In the genomic region with DNA sequence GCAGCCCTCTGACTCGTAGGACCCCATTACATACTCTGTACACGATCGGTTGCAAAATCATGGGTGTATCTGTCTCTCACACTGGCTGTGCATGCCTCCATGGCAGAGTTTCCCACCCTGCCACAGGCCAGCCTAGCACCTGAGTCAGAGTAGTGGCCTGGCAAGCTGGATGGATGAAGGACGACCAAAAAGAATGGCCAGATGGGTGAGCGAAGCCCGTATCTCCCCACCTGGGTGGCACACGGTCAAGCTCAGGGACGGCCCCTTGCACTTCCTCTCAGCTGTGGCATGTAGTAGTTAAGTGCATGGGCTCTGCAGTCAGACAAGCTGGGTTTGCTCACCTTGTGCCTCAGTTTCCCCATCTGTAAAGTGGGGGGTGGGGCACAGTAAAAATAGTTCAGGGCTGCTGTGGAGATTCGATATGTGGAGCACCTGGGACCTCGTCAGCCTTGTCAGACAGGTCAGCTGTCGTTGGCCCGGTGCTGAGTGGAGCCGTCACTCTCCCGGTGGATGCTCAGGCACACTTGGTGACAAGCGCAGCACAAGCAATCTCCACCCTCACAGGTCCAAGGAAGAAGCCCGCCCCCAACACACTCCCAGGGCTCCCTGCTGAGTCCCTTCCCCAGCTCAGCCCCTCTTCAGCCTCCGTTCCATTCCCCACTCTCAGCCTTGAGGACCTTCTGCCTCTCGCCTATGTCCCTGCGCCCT, we compare ENCODE assay signal across 13 cellular contexts. TPM values are rescaled to one million over a fixed set of nuclear protein-coding genes. Genes with fewer than 3 reads are reported as not detected.
DNase-seq lines count a peak whose midpoint lies in the region; ATAC-seq and TF ChIP-seq lines count a peak whose summit lies in the region.
"Had no signal": no experiment of that assay in that cellular context is flagged by ENCODE, and none has a peak within 500 bp of the region (broad histone marks: within the 10 kb centered on the region; RNA-seq: fewer than 3 reads in every experiment).

No MANE protein-coding gene starts in this region.

- H3K9me3 ChIP-seq in right atrium auricular region, result no peaks in the 10 kb centered on the region
- no peaks in the 10 kb centered on the region for H3K9me3 ChIP-seq in neural progenitor cell (ENCODE audit: low read depth)
- H3K9me3 ChIP-seq: upper lobe of right lung had no signal

- no peaks in the 10 kb centered on the region for H3K9me3 Mint-ChIP-seq in dendritic cell treated with granulocyte-macrophage colony-stimulating factor and Interleukin-4, amounts not matched to agents 40 ng/mL and 50 ng/mL, for 4 days
- no peaks in the 10 kb centered on the region for H3K9me3 Mint-ChIP-seq in neural progenitor cell
- H3K9me3 Mint-ChIP-seq: T-helper 2 cell treated with Interferon-gamma antibody and Interleukin-4, amounts not matched to agents 5 μg/mL and 100 μg/mL, for 36 hours had no signal

- no peaks in the 10 kb centered on the region for H3K79me2 ChIP-seq in neural progenitor cell (ENCODE audit: low read depth)

- H4K20me1 ChIP-seq in neural progenitor cell (ENCODE audit: low read depth), result no peaks in the 10 kb centered on the region

- no peak overlapping the region for H3K4me3 ChIP-seq in right atrium auricular region
- H3K4me3 ChIP-seq in neural progenitor cell, result no peak overlapping the region
- H3K4me3 ChIP-seq: upper lobe of right lung had no signal

- H3K36me3 Mint-ChIP-seq in dendritic cell treated with granulocyte-macrophage colony-stimulating factor and Interleukin-4, amounts not matched to agents 40 ng/mL and 50 ng/mL, for 4 days (ENCODE audit: low read depth), result no peaks in the 10 kb centered on the region
- H3K36me3 Mint-ChIP-seq in neural progenitor cell, result no peaks in the 10 kb centered on the region

- peak overlapping the region; percentile 75 for H3K27ac Mint-ChIP-seq in dendritic cell treated with granulocyte-macrophage colony-stimulating factor and Interleukin-4, amounts not matched to agents 40 ng/mL and 50 ng/mL, for 4 days
- H3K27ac Mint-ChIP-seq in neural progenitor cell, result peak overlapping the region; percentile 90
- H3K27ac Mint-ChIP-seq: T-helper 2 cell treated with Interferon-gamma antibody and Interleukin-4, amounts not matched to agents 5 μg/mL and 100 μg/mL, for 36 hours had no signal

- intact Hi-C loops in Right ventricle myocardium inferior (cut with DNase I), result loop anchor here (5.0 kb wide), 1 partner anchor 39 kb away; no protein-coding TSS in a partner anchor
- intact Hi-C loops in dendritic cell treated with granulocyte-macrophage colony-stimulating factor and Interleukin-4, amounts not matched to agents 40 ng/mL and 50 ng/mL, for 4 days (cut with micrococcal nuclease), result no loop called here

- DNase-seq in right atrium auricular region (ENCODE audit: low spot score) (no peak), Right ventricle myocardium inferior (ENCODE audit: missing footprints) (no peak), neural progenitor cell (ENCODE audit: low spot score) (no peak), NCI-H345 (lab: John Stamatoyannopoulos, UW) (no peak), C1 segment of cervical spinal cord (lab: John Stamatoyannopoulos, UW) (no peak), middle frontal gyrus (ENCODE audit: extremely low spot score, low spot score) (no peak)
- DNase-seq: activated naive CD4-positive, alpha-beta T cell treated with anti-CD3 and anti-CD28 coated beads, Interleukin-2, amount 50 U/mL, for 16 hours; effector CD4-positive, alpha-beta T cell; SHP77 treated with DMSO at 0.1 percent for 48 hours; upper lobe of right lung had no signal

- peak overlapping the region; percentile 52 to 71 for H3K27ac ChIP-seq in right atrium auricular region
- no peak overlapping the region for H3K27ac ChIP-seq in neural progenitor cell

- H3K4me2 ChIP-seq in neural progenitor cell, result no peak overlapping the region

- no peak overlapping the region for H3K9ac ChIP-seq in neural progenitor cell

- TF ChIP-seq CTCF in right atrium auricular region (IDR thresholded peaks at IDR 0.05), result no peak
- TF ChIP-seq CTCF in neural progenitor cell (IDR thresholded peaks at IDR 0.05), result no peak

- H2AFZ ChIP-seq in neural progenitor cell (replicated peaks), result no peak overlapping the region

- no peaks in the 10 kb centered on the region for H3K36me3 ChIP-seq in right atrium auricular region
- no peaks in the 10 kb centered on the region for H3K36me3 ChIP-seq in neural progenitor cell
- H3K36me3 ChIP-seq: upper lobe of right lung had no signal

- H3K27me3 Mint-ChIP-seq in dendritic cell treated with granulocyte-macrophage colony-stimulating factor and Interleukin-4, amounts not matched to agents 40 ng/mL and 50 ng/mL, for 4 days, result peaks cover 24% of the 10 kb centered on the region
- H3K27me3 Mint-ChIP-seq in neural progenitor cell (ENCODE audit: insufficient read depth, low read depth), result peaks cover 19% of the 10 kb centered on the region

- H3F3A ChIP-seq in neural progenitor cell (ENCODE audit: low read depth), result peaks cover 2% of the 10 kb centered on the region

- no peak for ATAC-seq in Right ventricle myocardium inferior
- no peak for ATAC-seq in GM21381 (IDR thresholded peaks at IDR 0.05; ENCODE audit: unreplicated experiment)

- no peaks in the 10 kb centered on the region for H3K27me3 ChIP-seq in right atrium auricular region
- no peaks in the 10 kb centered on the region for H3K27me3 ChIP-seq in neural progenitor cell
- H3K27me3 ChIP-seq: upper lobe of right lung had no signal

- H3K4me1 Mint-ChIP-seq in dendritic cell treated with granulocyte-macrophage colony-stimulating factor and Interleukin-4, amounts not matched to agents 40 ng/mL and 50 ng/mL, for 4 days (ENCODE audit: low read depth), result peaks cover 31% of the 10 kb centered on the region
- H3K4me1 Mint-ChIP-seq in neural progenitor cell, result peaks cover 58% of the 10 kb centered on the region

- no peak overlapping the region for H3K4me3 Mint-ChIP-seq in dendritic cell treated with granulocyte-macrophage colony-stimulating factor and Interleukin-4, amounts not matched to agents 40 ng/mL and 50 ng/mL, for 4 days
- peak overlapping the region; percentile 4 for H3K4me3 Mint-ChIP-seq in neural progenitor cell
- H3K4me3 Mint-ChIP-seq: T-helper 2 cell treated with Interferon-gamma antibody and Interleukin-4, amounts not matched to agents 5 μg/mL and 100 μg/mL, for 36 hours had no signal

- H3K4me1 ChIP-seq in right atrium auricular region, result peaks cover 0 to 87% of the 10 kb centered on the region in 2 donors
- peaks cover 15% of the 10 kb centered on the region for H3K4me1 ChIP-seq in neural progenitor cell

RNA-seq across cellular contexts. Expression of gene CPNE5, which starts 12.6 kb away (rescaled TPM):
- total RNA-seq in right atrium auricular region (10 to 100 TPM; 36.7 to 47.4 TPM), Right ventricle myocardium inferior (10.9 TPM), neural progenitor cell (ENCODE audit: low replicate concordance) (0.56 TPM in 1 of 2 replicates, not detected in the other)

RNA-seq across cellular contexts. Expression of gene PPIL1, which starts 47.9 kb away (rescaled TPM):
- total RNA-seq in right atrium auricular region (10 to 100 TPM; 41.1 to 53.7 TPM), Right ventricle myocardium inferior (70.1 TPM), neural progenitor cell (ENCODE audit: low replicate concordance) (81.6 and 93.1 TPM in 2 replicates)

RNA-seq across cellular contexts. Expression of gene C6orf89, which starts 59.1 kb away (rescaled TPM):
- total RNA-seq in right atrium auricular region, result 10 to 100 TPM; 55.0 to 59.5 TPM
- total RNA-seq in Right ventricle myocardium inferior, result 79.4 TPM
- 17.8 and 21.2 TPM in 2 replicates for total RNA-seq in neural progenitor cell (ENCODE audit: low replicate concordance)
